8 cellular contexts compared by ENCODE assay signal in genomic region chr2:88170472-88170892, GRCh38. TPM values are rescaled to one million over a fixed set of nuclear protein-coding genes. Genes with fewer than 3 reads are reported as not detected.
DNase-seq lines count a peak whose midpoint lies in the region; ATAC-seq, FAIRE-seq and TF ChIP-seq lines count a peak whose summit lies in the region.

No MANE protein-coding gene starts in this region.

- no peaks in the 10 kb centered on the region for H3K36me3 ChIP-seq in keratinocyte (ENCODE audit: control insufficient read depth in 2 of 2, extremely low read depth in 1 of 2, insufficient read depth in 2 of 2, low read length in 2 of 2)
- peaks cover 0 to 10% (median 7%) of the 10 kb centered on the region in 4 donors for H3K36me3 ChIP-seq in stomach

- no peak overlapping the region for H3K27ac Mint-ChIP-seq in activated naive CD4-positive, alpha-beta T cell treated with anti-CD3 and anti-CD28 coated beads for 36 hours

- H4K20me1 ChIP-seq in keratinocyte (ENCODE audit: control insufficient read depth, extremely low read depth, insufficient read depth, low read length), result no peaks in the 10 kb centered on the region

- no peaks in the 10 kb centered on the region for H3K79me2 ChIP-seq in keratinocyte (ENCODE audit: control insufficient read depth, insufficient read depth, low read length)

- TF ChIP-seq CTCF in astrocyte of the spinal cord (IDR thresholded peaks at IDR 0.05; ENCODE audit: low read depth, low read length), result peak; percentile 3
- TF ChIP-seq CTCF in keratinocyte (optimal IDR thresholded peaks at IDR 0.05 in 1 of 3, IDR thresholded peaks at IDR 0.05 in 1 of 3, conservative IDR thresholded peaks at IDR 0.05 in 1 of 3; ENCODE audit: extremely low read depth in 1 of 3, insufficient read depth in 2 of 3, low read length in 3 of 3), result no peak
- no peak for TF ChIP-seq CTCF in stomach (IDR thresholded peaks at IDR 0.05)

- H3K4me3 Mint-ChIP-seq in activated naive CD4-positive, alpha-beta T cell treated with anti-CD3 and anti-CD28 coated beads for 36 hours, result peak overlapping the region; percentile 56

- CTCF ChIA-PET in activated naive CD4-positive, alpha-beta T cell treated with anti-CD3 and anti-CD28 coated beads for 36 hours (lab: Charles Lee), result interaction anchor here (2.0 kb wide), 1 partner anchor 110 kb away, joined by 11 read pairs; no protein-coding TSS in a partner anchor

- H3K4me1 Mint-ChIP-seq in activated naive CD4-positive, alpha-beta T cell treated with anti-CD3 and anti-CD28 coated beads for 36 hours (ENCODE audit: low read depth), result peaks cover 2% of the 10 kb centered on the region

- in situ Hi-C loops in astrocyte of the spinal cord (cut with HindIII; ENCODE audit: low sequenced_read_pairs), result no loop called here

- no peak for FAIRE-seq in keratinocyte (lab: Jason Lieb, UNC)

- no peaks in the 10 kb centered on the region for H3K9me3 ChIP-seq in keratinocyte (ENCODE audit: control insufficient read depth, low read depth, low read length)
- H3K9me3 ChIP-seq in stomach, result no peaks in the 10 kb centered on the region

- ATAC-seq in HG03135 (IDR thresholded peaks at IDR 0.05; ENCODE audit: unreplicated experiment) (no peak), GM21723 (IDR thresholded peaks at IDR 0.05; ENCODE audit: unreplicated experiment) (no peak), HG03520 (IDR thresholded peaks at IDR 0.05; ENCODE audit: unreplicated experiment) (no peak)

- peak overlapping the region; percentile 80 for H3K4me2 ChIP-seq in keratinocyte (ENCODE audit: control insufficient read depth, extremely low read depth, insufficient read depth, low read depth, low read length)

- no peak for TF ChIP-seq POLR2A in stomach (IDR thresholded peaks at IDR 0.05)

- peaks cover 3% of the 10 kb centered on the region for H3K9me3 Mint-ChIP-seq in activated naive CD4-positive, alpha-beta T cell treated with anti-CD3 and anti-CD28 coated beads for 36 hours

- peaks cover 8% of the 10 kb centered on the region for H3K27me3 Mint-ChIP-seq in activated naive CD4-positive, alpha-beta T cell treated with anti-CD3 and anti-CD28 coated beads for 36 hours (ENCODE audit: low read depth)

- TF ChIP-seq EP300 in stomach (IDR thresholded peaks at IDR 0.05), result no peak

- peak overlapping the region; percentile 68 for H2AFZ ChIP-seq in keratinocyte (ENCODE audit: control insufficient read depth, low read length)

- intact Hi-C loops in activated naive CD4-positive, alpha-beta T cell treated with anti-CD3 and anti-CD28 coated beads for 36 hours (cut with micrococcal nuclease), result no loop called here
- intact Hi-C loops in stomach (cut with DNase I; ENCODE audit: low total_unique reads), result no loop called here

- DNase-seq in activated naive CD4-positive, alpha-beta T cell treated with anti-CD3 and anti-CD28 coated beads for 36 hours, result no peak
- DNase-seq in activated naive CD4-positive, alpha-beta T cell treated with Interleukin-2 at 50 U/mL for 16 hours, result no peak
- DNase-seq in astrocyte of the spinal cord (ENCODE audit: low read depth, low spot score), result no peak
- no peak for DNase-seq in keratinocyte (ENCODE audit: low read depth, low spot score)
- DNase-seq in stomach, result no peak

- no peaks in the 10 kb centered on the region for H3K9me1 ChIP-seq in keratinocyte (ENCODE audit: control insufficient read depth, extremely low read depth, insufficient read depth, low read length)

- 2 to 11% (median 6%) methylated on average over 26 to 37 of the region's 37 CpGs for WGBS in stomach, 5 donors

- H3K27me3 ChIP-seq in keratinocyte (ENCODE audit: control insufficient read depth, extremely low read depth, insufficient read depth, low read length) (no peaks in the 10 kb centered on the region), stomach (no peaks in the 10 kb centered on the region)

- dilution Hi-C loops in keratinocyte (cut with MboI; ENCODE audit: extremely low pct_ligation_motif_present, low sequenced_read_pairs), result no loop called here

- H3K4me1 ChIP-seq in keratinocyte (ENCODE audit: control insufficient read depth, extremely low read depth, insufficient read depth, low read length) (no peaks in the 10 kb centered on the region), stomach (peaks cover 0 to 29% (median 16%) of the 10 kb centered on the region in 4 donors)

- H3K27ac ChIP-seq in keratinocyte (ENCODE audit: control insufficient read depth, insufficient read depth, low read length), result peak overlapping the region; percentile 42
- H3K27ac ChIP-seq in stomach, result peak overlapping the region; percentile 12 to 93 (median 86)

- H3K36me3 Mint-ChIP-seq in activated naive CD4-positive, alpha-beta T cell treated with anti-CD3 and anti-CD28 coated beads for 36 hours (ENCODE audit: low read depth), result no peaks in the 10 kb centered on the region

- H3K9ac ChIP-seq in keratinocyte (ENCODE audit: control insufficient read depth, extremely low read depth, insufficient read depth, low read length), result peak overlapping the region; percentile 71

- H3K4me3 ChIP-seq in astrocyte of the spinal cord (ENCODE audit: low read depth, low read length) (peak overlapping the region; percentile 55), keratinocyte (ENCODE audit: control insufficient read depth in 2 of 3, extremely low read depth in 1 of 3, insufficient read depth in 2 of 3, low read depth in 1 of 3, low read length in 3 of 3) (peak overlapping the region; percentile 18 to 66 (median 65)), stomach (peak overlapping the region; percentile 47 to 76 (median 58))

RNA-seq across cellular contexts. Expression of gene THNSL2, which starts 0.3 kb away (rescaled TPM):
- total RNA-seq in activated naive CD4-positive, alpha-beta T cell treated with anti-CD3 and anti-CD28 coated beads for 36 hours, result under 1 TPM; 0.10 to 0.21 TPM
- 2.7 to 4.0 TPM (median 3.9 TPM) in 3 replicates for polyA plus RNA-seq in keratinocyte
- 2.2 TPM for polyA plus RNA-seq in keratinocyte (2011; ENCODE audit: low read depth)
- polyA plus RNA-seq in keratinocyte (2011; cell fraction: cytosol; rRNA removed), result 4.4 and 6.7 TPM in 2 replicates
- polyA plus RNA-seq in keratinocyte (2011; cell fraction: nucleus; rRNA removed), result 12.3 and 18.5 TPM in 2 replicates
- polyA plus RNA-seq in keratinocyte (2012; ENCODE audit: low replicate concordance), result 2.3 and 6.7 TPM in 2 replicates
- 3.4 to 6.0 TPM (median 4.2 TPM) in 3 replicates for polyA minus RNA-seq in keratinocyte
- 4.2 TPM for polyA minus RNA-seq in keratinocyte (2011; cell fraction: cytosol; rRNA and poly(A)+ RNA removed)
- 4.6 and 5.0 TPM in 2 replicates for polyA minus RNA-seq in keratinocyte (2011; cell fraction: nucleus; rRNA and poly(A)+ RNA removed)
- total RNA-seq in stomach, result 10 to 100 TPM in 2 of 5 donors, 1 to 10 TPM in 3; 1.3 to 24.6 (median 7.0) TPM
- polyA plus RNA-seq in stomach, result 10 to 100 TPM; 13.9 to 23.7 (median 23.3) TPM

RNA-seq across cellular contexts. Expression of gene FABP1, which starts 42.6 kb away (rescaled TPM):
- total RNA-seq in activated naive CD4-positive, alpha-beta T cell treated with anti-CD3 and anti-CD28 coated beads for 36 hours, result not detected
- not detected in 3 replicates for polyA plus RNA-seq in keratinocyte
- 1.0 TPM for polyA plus RNA-seq in keratinocyte (2011; ENCODE audit: low read depth)
- not detected in 2 replicates for polyA plus RNA-seq in keratinocyte (2011; cell fraction: cytosol; rRNA removed)
- polyA plus RNA-seq in keratinocyte (2011; cell fraction: nucleus; rRNA removed), result not detected in 2 replicates
- polyA plus RNA-seq in keratinocyte (2012; ENCODE audit: low replicate concordance), result not detected in 2 replicates
- not detected in 3 replicates for polyA minus RNA-seq in keratinocyte
- not detected for polyA minus RNA-seq in keratinocyte (2011; cell fraction: cytosol; rRNA and poly(A)+ RNA removed)
- polyA minus RNA-seq in keratinocyte (2011; cell fraction: nucleus; rRNA and poly(A)+ RNA removed), result not detected in 2 replicates
- 100 to 1,000 TPM in 1 of 5 donors, 1 to 10 TPM in 1, not detected in 3; 8.6 to 347 TPM for total RNA-seq in stomach
- 1 to 10 TPM; 3.8 to 7.2 (median 4.4) TPM for polyA plus RNA-seq in stomach
